9 cellular contexts compared by ENCODE assay signal in the genomic region with DNA sequence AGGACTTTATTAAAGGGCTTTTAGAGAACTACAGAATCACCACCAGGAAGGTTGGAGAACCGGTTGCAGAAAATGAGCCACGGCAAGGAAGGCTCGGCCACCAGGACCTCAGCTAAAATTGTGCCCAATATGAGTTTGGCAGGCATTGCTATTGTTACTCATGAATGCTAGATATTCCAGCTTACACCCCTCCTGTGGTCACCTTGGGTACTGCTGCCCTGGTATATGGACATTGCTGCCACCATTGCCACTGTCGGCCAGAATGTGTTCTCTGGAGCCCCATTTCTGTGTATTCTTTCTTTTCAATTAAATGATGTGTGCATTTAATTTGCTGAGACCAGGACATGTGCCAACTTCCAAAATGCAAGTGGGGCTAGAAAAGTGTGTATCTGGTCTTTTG.
DNase-seq lines count a peak whose midpoint lies in the region; ATAC-seq and TF ChIP-seq lines count a peak whose summit lies in the region.
"Had no signal": no experiment of that assay in that cellular context is flagged by ENCODE, and none has a peak within 500 bp of the region (broad histone marks: within the 10 kb centered on the region; RNA-seq: fewer than 3 reads in every experiment).

No MANE protein-coding gene starts in this region.

- CTCF ChIA-PET in A673 (lab: Charles Lee): no interaction called here

- no peak overlapping the region for H3K27ac Mint-ChIP-seq in activated naive CD8-positive, alpha-beta T cell treated with anti-CD3 and anti-CD28 coated beads, Interleukin-2, amount 50 U/mL, for 24 hours

- DNase-seq in A673 (ENCODE audit: low spot score) (peak; percentile 53), islet precursor cell (peak; percentile 55), upper lobe of left lung (peak in 1 of 2 donors; percentile 31), GDM1 (lab: John Stamatoyannopoulos, UW) (no peak)
- DNase-seq in activated naive CD8-positive, alpha-beta T cell treated with anti-CD3 and anti-CD28 coated beads, Interleukin-2, amount 50 U/mL, for 24 hours: peak; percentile 10

- H3K4me1 Mint-ChIP-seq in activated naive CD8-positive, alpha-beta T cell treated with anti-CD3 and anti-CD28 coated beads, Interleukin-2, amount 50 U/mL, for 24 hours: no peaks in the 10 kb centered on the region

- H3K4me1 ChIP-seq in A673 (ENCODE audit: insufficient read depth, low read length, poor library complexity, severe bottlenecking): no peaks in the 10 kb centered on the region
- no peaks in the 10 kb centered on the region for H3K4me1 ChIP-seq in upper lobe of left lung
- H3K4me1 ChIP-seq: HAP-1 had no signal

- H3K9me3 Mint-ChIP-seq in activated naive CD8-positive, alpha-beta T cell treated with anti-CD3 and anti-CD28 coated beads, Interleukin-2, amount 50 U/mL, for 24 hours: peaks cover 14% of the 10 kb centered on the region

- H3K4me3 Mint-ChIP-seq in activated naive CD8-positive, alpha-beta T cell treated with anti-CD3 and anti-CD28 coated beads, Interleukin-2, amount 50 U/mL, for 24 hours: no peak overlapping the region

- 85 to 87% methylated on average over 4 of the region's 4 CpGs for WGBS in upper lobe of left lung, 2 donors

- H3K4me3 ChIP-seq in A673 (ENCODE audit: low read depth, low read length, poor library complexity, severe bottlenecking) (no peak overlapping the region), upper lobe of left lung (no peak overlapping the region)
- H3K4me3 ChIP-seq: HAP-1 had no signal

- H3K27me3 Mint-ChIP-seq in activated naive CD8-positive, alpha-beta T cell treated with anti-CD3 and anti-CD28 coated beads, Interleukin-2, amount 50 U/mL, for 24 hours: peaks cover 2% of the 10 kb centered on the region

- peak; percentile 84 for ATAC-seq in HG03159 (IDR thresholded peaks at IDR 0.05; ENCODE audit: unreplicated experiment)
- ATAC-seq in activated naive CD8-positive, alpha-beta T cell treated with anti-CD3 and anti-CD28 coated beads, Interleukin-2, amount 50 U/mL, for 24 hours: no peak
- peak in 1 of 2 donors; percentile 65 for ATAC-seq in upper lobe of left lung (ENCODE audit: low FRiP score in 2 of 2)
- no peak for ATAC-seq in GM21381 (IDR thresholded peaks at IDR 0.05; ENCODE audit: unreplicated experiment)

- intact Hi-C loops in A673 (cut with micrococcal nuclease; ENCODE audit: unreplicated experiment): no loop called here

- no peak for TF ChIP-seq POLR2A in upper lobe of left lung (IDR thresholded peaks at IDR 0.05)

- no peaks in the 10 kb centered on the region for H3K36me3 Mint-ChIP-seq in activated naive CD8-positive, alpha-beta T cell treated with anti-CD3 and anti-CD28 coated beads, Interleukin-2, amount 50 U/mL, for 24 hours (ENCODE audit: low read depth)

- H3K27me3 ChIP-seq in A673 (replicated peaks; ENCODE audit: insufficient read depth, low read depth, low read length, poor library complexity) (no peaks in the 10 kb centered on the region), upper lobe of left lung (no peaks in the 10 kb centered on the region)

- POLR2A ChIA-PET in A673 (lab: Charles Lee; ENCODE audit: low non-redundant PET): no interaction called here

- H3K27ac ChIP-seq in A673 (ENCODE audit: low read depth, low read length, poor library complexity, severe bottlenecking) (no peak overlapping the region), upper lobe of left lung (no peak overlapping the region)

- no peaks in the 10 kb centered on the region for H3K9me3 ChIP-seq in A673 (ENCODE audit: low read depth, low read length, poor library complexity, severe bottlenecking)
- no peaks in the 10 kb centered on the region for H3K9me3 ChIP-seq in upper lobe of left lung
- H3K9me3 ChIP-seq: HAP-1 had no signal

- TF ChIP-seq CTCF in A673 (conservative IDR thresholded peaks at IDR 0.05; ENCODE audit: low read depth, low read length) (peak; percentile 62), GM12874 (IDR thresholded peaks at IDR 0.05; ENCODE audit: insufficient read depth, low read depth, low read length) (peak; percentile 58; the same call in 1 of the 2 replicates), upper lobe of left lung (IDR thresholded peaks at IDR 0.05) (peak in 5 of 6 experiments; percentile 34 to 69 (median 56))

- no peaks in the 10 kb centered on the region for H3K36me3 ChIP-seq in A673 (ENCODE audit: insufficient read depth, low read length, poor library complexity, severe bottlenecking)
- no peaks in the 10 kb centered on the region for H3K36me3 ChIP-seq in upper lobe of left lung
- H3K36me3 ChIP-seq: HAP-1 had no signal

- BruUV-seq in A673 (replicated peaks; lab: Mats Ljungman, UMichigan): no TSS peak

- no peak for TF ChIP-seq EP300 in upper lobe of left lung (IDR thresholded peaks at IDR 0.05)
